Comparison of ENCODE assay signal across 2 cellular contexts in genomic region chr19:57599761-57600383, GRCh38.
A peak's percentile ranks its signal among the peaks of the same experiment; 100 is the strongest.
TF ChIP-seq lines count a peak whose summit lies in the region.

TSS of gene ZNF530 (plus strand) at chr19:57599885. CDS start at chr19:57604346, 4,461 bp downstream.

TF ChIP-seq in HCT116, 20 proteins besides CTCF, POLR2A, EP300 and RAD21 (continued from another document):
- no peak for TF ChIP-seq REST (IDR thresholded peaks at IDR 0.05; ENCODE audit: low read depth)
- peak; percentile 51; the same call in 1 of the 2 replicates for TF ChIP-seq SP1 (IDR thresholded peaks at IDR 0.05; ENCODE audit: low read depth)
- TF ChIP-seq POLR2AphosphoS5 (IDR thresholded peaks at IDR 0.05; ENCODE audit: low read depth, low read length) = peak; percentile 65
- peak; percentile 17 for TF ChIP-seq YY1 (IDR thresholded peaks at IDR 0.05; ENCODE audit: extremely low read depth, insufficient replicate concordance, low read depth, low read length)

TF ChIP-seq in SK-N-SH, 30 proteins besides CTCF, POLR2A, EP300 and RAD21 (continued from another document):
- peak; percentile 100 for TF ChIP-seq NFIC (IDR thresholded peaks at IDR 0.05; ENCODE audit: borderline replicate concordance)
- TF ChIP-seq YY1 (IDR thresholded peaks at IDR 0.05; ENCODE audit: low read depth) = 0 out of 2 replicates have a peak, but pooled peaks have one; percentile 37
- TF ChIP-seq JUND (IDR thresholded peaks at IDR 0.05) = no peak
- peak; percentile 81 for TF ChIP-seq MAX (IDR thresholded peaks at IDR 0.05; ENCODE audit: low read depth)
- no peak for TF ChIP-seq ZBTB33 (IDR thresholded peaks at IDR 0.05; ENCODE audit: borderline replicate concordance, low read depth)
- TF ChIP-seq EZH2phosphoT487 (IDR thresholded peaks at IDR 0.05; ENCODE audit: borderline replicate concordance, low read depth) = no peak
- peak; percentile 96 for TF ChIP-seq GABPA (IDR thresholded peaks at IDR 0.05; ENCODE audit: low read depth)
- TF ChIP-seq NRF1 (IDR thresholded peaks at IDR 0.05; ENCODE audit: low read depth, low read length) = no peak
- TF ChIP-seq, protein P1, sequence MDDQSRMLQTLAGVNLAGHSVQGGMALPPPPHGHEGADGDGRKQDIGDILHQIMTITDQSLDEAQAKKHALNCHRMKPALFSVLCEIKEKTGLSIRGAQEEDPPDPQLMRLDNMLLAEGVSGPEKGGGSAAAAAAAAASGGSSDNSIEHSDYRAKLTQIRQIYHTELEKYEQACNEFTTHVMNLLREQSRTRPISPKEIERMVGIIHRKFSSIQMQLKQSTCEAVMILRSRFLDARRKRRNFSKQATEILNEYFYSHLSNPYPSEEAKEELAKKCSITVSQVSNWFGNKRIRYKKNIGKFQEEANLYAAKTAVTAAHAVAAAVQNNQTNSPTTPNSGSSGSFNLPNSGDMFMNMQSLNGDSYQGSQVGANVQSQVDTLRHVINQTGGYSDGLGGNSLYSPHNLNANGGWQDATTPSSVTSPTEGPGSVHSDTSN (IDR thresholded peaks at IDR 0.05) = 0 out of 2 replicates have a peak, but pooled peaks have one; percentile 23
- no peak for TF ChIP-seq GATA2 (CRISPR knock-in tag; IDR thresholded peaks at IDR 0.05)
- no peak; the same call in 1 of the 2 replicates for TF ChIP-seq RFX5 (IDR thresholded peaks at IDR 0.05; ENCODE audit: low read length)
- no peak for TF ChIP-seq TEAD4 (IDR thresholded peaks at IDR 0.05; ENCODE audit: borderline replicate concordance, insufficient read depth)
- TF ChIP-seq TCF12 (IDR thresholded peaks at IDR 0.05) = no peak
- no peak for TF ChIP-seq FOXM1 (IDR thresholded peaks at IDR 0.05; ENCODE audit: low read depth)
- TF ChIP-seq RCOR1 (IDR thresholded peaks at IDR 0.05; ENCODE audit: low read length) = no peak
- TF ChIP-seq SIN3A (IDR thresholded peaks at IDR 0.05; ENCODE audit: borderline replicate concordance, low read depth, low read length) = peak; percentile 98
- TF ChIP-seq ELF1 (IDR thresholded peaks at IDR 0.05) = peak; percentile 80
- peak; percentile 93 for TF ChIP-seq MXI1 (IDR thresholded peaks at IDR 0.05; ENCODE audit: low read depth, low read length)
- no peak for TF ChIP-seq SMC3 (IDR thresholded peaks at IDR 0.05; ENCODE audit: low read depth, low read length)
